8 cellular contexts compared by ENCODE assay signal in genomic region chr3:47781326-47781684, GRCh38. TPM values are rescaled to one million over a fixed set of nuclear protein-coding genes. Genes with fewer than 3 reads are reported as not detected.
DNase-seq lines count a peak whose midpoint lies in the region; ATAC-seq, FAIRE-seq and TF ChIP-seq lines count a peak whose summit lies in the region.

No MANE protein-coding gene starts in this region.

- peaks cover 19% of the 10 kb centered on the region for H3K4me1 ChIP-seq in keratinocyte (ENCODE audit: control insufficient read depth, extremely low read depth, insufficient read depth, low read length)

- ATAC-seq in GM18873 (IDR thresholded peaks at IDR 0.05; ENCODE audit: low FRiP score, unreplicated experiment) (peak; percentile 12), HG03354 (IDR thresholded peaks at IDR 0.05; ENCODE audit: poor library complexity, severe bottlenecking, unreplicated experiment) (peak; percentile 37)

- no peaks in the 10 kb centered on the region for H3K9me1 ChIP-seq in keratinocyte (ENCODE audit: control insufficient read depth, extremely low read depth, insufficient read depth, low read length)

- H3K4me3 ChIP-seq in brain microvascular endothelial cell (ENCODE audit: low read depth, low read length) (peak overlapping the region; percentile 92), keratinocyte (ENCODE audit: control insufficient read depth in 2 of 3, extremely low read depth in 1 of 3, insufficient read depth in 2 of 3, low read depth in 1 of 3, low read length in 3 of 3) (peak overlapping the region; percentile 57 to 99 (median 93))

- peaks cover 49% of the 10 kb centered on the region for H3K79me2 ChIP-seq in keratinocyte (ENCODE audit: control insufficient read depth, insufficient read depth, low read length)

- H3K27ac ChIP-seq in brain microvascular endothelial cell (peak overlapping the region; percentile 97), keratinocyte (ENCODE audit: control insufficient read depth, insufficient read depth, low read length) (peak overlapping the region; percentile 94)

- dilution Hi-C loops in keratinocyte (cut with MboI; ENCODE audit: extremely low pct_ligation_motif_present, low sequenced_read_pairs) = no loop called here

- DNase-seq in AG08395 (ENCODE audit: low spot score) (peak; percentile 44), T-helper 9 cell (peak; percentile 56), brain microvascular endothelial cell (peak; percentile 16), keratinocyte (ENCODE audit: low read depth, low spot score) (no peak), DMS153 treated with DMSO at 0.1 percent for 48 hours (lab: John Stamatoyannopoulos, UW; ENCODE audit: unreplicated experiment) (no peak)
- peak; percentile 80 for DNase-seq in stimulated activated CD4-positive, alpha-beta T cell treated with anti-CD3 and anti-CD28 coated beads, Interleukin-15, amount 100 ng/mL, for 24 hours

- no peak for FAIRE-seq in keratinocyte (lab: Jason Lieb, UNC)

- H4K20me1 ChIP-seq in keratinocyte (ENCODE audit: control insufficient read depth, extremely low read depth, insufficient read depth, low read length) = no peaks in the 10 kb centered on the region

- no peaks in the 10 kb centered on the region for H3K9me3 ChIP-seq in keratinocyte (ENCODE audit: control insufficient read depth, low read depth, low read length)

- H3K27me3 ChIP-seq in brain microvascular endothelial cell (replicated peaks) (no peaks in the 10 kb centered on the region), keratinocyte (ENCODE audit: control insufficient read depth, extremely low read depth, insufficient read depth, low read length) (no peaks in the 10 kb centered on the region)

- H3K9ac ChIP-seq in keratinocyte (ENCODE audit: control insufficient read depth, extremely low read depth, insufficient read depth, low read length) = peak overlapping the region; percentile 96

- TF ChIP-seq CTCF in brain microvascular endothelial cell (IDR thresholded peaks at IDR 0.05; ENCODE audit: low read depth, low read length, missing control alignments) = no peak
- TF ChIP-seq CTCF in keratinocyte (optimal IDR thresholded peaks at IDR 0.05 in 1 of 3, IDR thresholded peaks at IDR 0.05 in 1 of 3, conservative IDR thresholded peaks at IDR 0.05 in 1 of 3; ENCODE audit: extremely low read depth in 1 of 3, insufficient read depth in 2 of 3, low read length in 3 of 3) = no peak

- in situ Hi-C loops in brain microvascular endothelial cell (cut with HindIII; ENCODE audit: low pct_ligation_motif_present, low sequenced_read_pairs) = no loop called here

- H3K36me3 ChIP-seq in brain microvascular endothelial cell (replicated peaks) = no peaks in the 10 kb centered on the region
- peaks cover 0 to 5% of the 10 kb centered on the region in 2 experiments for H3K36me3 ChIP-seq in keratinocyte (ENCODE audit: control insufficient read depth in 2 of 2, extremely low read depth in 1 of 2, insufficient read depth in 2 of 2, low read length in 2 of 2)

- H3K4me2 ChIP-seq in keratinocyte (ENCODE audit: control insufficient read depth, extremely low read depth, insufficient read depth, low read depth, low read length) = peak overlapping the region; percentile 85

- H2AFZ ChIP-seq in keratinocyte (ENCODE audit: control insufficient read depth, low read length) = peak overlapping the region; percentile 41

RNA-seq across cellular contexts. Expression of gene SMARCC1, which starts 0.4 kb away (rescaled TPM):
- 21.4 to 39.7 TPM (median 29.7 TPM) in 3 replicates for polyA plus RNA-seq in keratinocyte
- 51.9 TPM for polyA plus RNA-seq in keratinocyte (2011; ENCODE audit: low read depth)
- polyA plus RNA-seq in keratinocyte (2011; cell fraction: cytosol; rRNA removed) = 24.0 and 28.3 TPM in 2 replicates
- polyA plus RNA-seq in keratinocyte (2011; cell fraction: nucleus; rRNA removed) = 34.9 and 41.7 TPM in 2 replicates
- polyA plus RNA-seq in keratinocyte (2012; ENCODE audit: low replicate concordance) = 21.2 and 42.5 TPM in 2 replicates
- polyA minus RNA-seq in keratinocyte = 36.7 to 110 TPM (median 58.3 TPM) in 3 replicates
- polyA minus RNA-seq in keratinocyte (2011; cell fraction: cytosol; rRNA and poly(A)+ RNA removed) = 25.9 TPM
- 34.5 and 75.2 TPM in 2 replicates for polyA minus RNA-seq in keratinocyte (2011; cell fraction: nucleus; rRNA and poly(A)+ RNA removed)

RNA-seq across cellular contexts. Expression of gene DHX30, which starts 21.6 kb away (rescaled TPM):
- polyA plus RNA-seq in keratinocyte = 28.3 to 44.0 TPM (median 29.5 TPM) in 3 replicates
- 29.0 TPM for polyA plus RNA-seq in keratinocyte (2011; ENCODE audit: low read depth)
- 18.9 and 28.5 TPM in 2 replicates for polyA plus RNA-seq in keratinocyte (2011; cell fraction: cytosol; rRNA removed)
- 73.9 and 84.8 TPM in 2 replicates for polyA plus RNA-seq in keratinocyte (2011; cell fraction: nucleus; rRNA removed)
- 30.4 and 39.6 TPM in 2 replicates for polyA plus RNA-seq in keratinocyte (2012; ENCODE audit: low replicate concordance)
- polyA minus RNA-seq in keratinocyte = 52.5 to 85.6 TPM (median 56.3 TPM) in 3 replicates
- polyA minus RNA-seq in keratinocyte (2011; cell fraction: cytosol; rRNA and poly(A)+ RNA removed) = 49.1 TPM
- polyA minus RNA-seq in keratinocyte (2011; cell fraction: nucleus; rRNA and poly(A)+ RNA removed) = 60.2 and 66.4 TPM in 2 replicates

Comparison
In these comparisons a context has a peak if more than half of its experiments do, and no peak if none do; other contexts are left out.
1. DNase-seq: peak in AG08395 (single experiment), T-helper 9 cell (single experiment), brain microvascular endothelial cell (single experiment) and stimulated activated CD4-positive, alpha-beta T cell treated with anti-CD3 and anti-CD28 coated beads, Interleukin-15, amount 100 ng/mL, for 24 hours (single experiment); none in keratinocyte (single experiment) and DMS153 treated with DMSO at 0.1 percent for 48 hours (single experiment).